Comparison of ENCODE assay signal across 23 cellular contexts in genomic region chr2:19426941-19427340, GRCh38.
A peak's percentile ranks its signal among the peaks of the same experiment; 100 is the strongest.
DNase-seq lines count a peak whose midpoint lies in the region; FAIRE-seq and TF ChIP-seq lines count a peak whose summit lies in the region.
"Had no signal": no experiment of that assay in that cellular context is flagged by ENCODE, and none has a peak within 500 bp of the region (broad histone marks: within the 10 kb centered on the region; RNA-seq: fewer than 3 reads in every experiment).

No MANE protein-coding gene starts in this region.

- intact Hi-C loops in activated naive CD4-positive, alpha-beta T cell treated with anti-CD3 and anti-CD28 coated beads for 36 hours (cut with micrococcal nuclease), result no loop called here

- H3K18ac ChIP-seq in H1 (ENCODE audit: extremely low read depth, low read length), result no peak overlapping the region; the same call in 1 of the 2 replicates

- no peak overlapping the region; the same call in 1 of the 2 replicates for H4K8ac ChIP-seq in H1 (ENCODE audit: extremely low read depth, insufficient read depth, low read length)

- H4K20me1 ChIP-seq in H1 (replicated peaks in 1 of 2; ENCODE audit: control insufficient read depth in 1 of 2, insufficient read depth in 2 of 2, low read length in 2 of 2), result no peaks in the 10 kb centered on the region
- H4K20me1 ChIP-seq: BLaER1 had no signal

- H3K27me3 ChIP-seq in H1 (replicated peaks in 1 of 4; ENCODE audit: control insufficient read depth in 3 of 4, extremely low read depth in 1 of 4, insufficient read depth in 3 of 4, low read length in 3 of 4), result no peaks in the 10 kb centered on the region
- H3K27me3 ChIP-seq: BLaER1 had no signal

- no peaks in the 10 kb centered on the region for H3K79me1 ChIP-seq in H1 (ENCODE audit: low read depth, low read length)

- H4K91ac ChIP-seq in H1 (replicated peaks; ENCODE audit: insufficient read length, low read length), result no peak overlapping the region

- no peak for TF ChIP-seq EP300 in H1 (IDR thresholded peaks at IDR 0.05; ENCODE audit: borderline replicate concordance in 1 of 2, low read depth in 2 of 2, low read length in 2 of 2)

- H3K27ac Mint-ChIP-seq in activated naive CD4-positive, alpha-beta T cell treated with anti-CD3 and anti-CD28 coated beads for 36 hours, result no peak overlapping the region
- H3K27ac Mint-ChIP-seq: B cell; CD4-positive, CD25-positive, alpha-beta regulatory T cell; CD8-positive, alpha-beta T cell had no signal

- H3K23me2 ChIP-seq in H1 (ENCODE audit: low read depth, low read length), result no peaks in the 10 kb centered on the region

- no peak for TF ChIP-seq RAD21 in H1 (IDR thresholded peaks at IDR 0.05 in 1 of 2, conservative IDR thresholded peaks at IDR 0.05 in 1 of 2; ENCODE audit: low read depth in 2 of 2, low read length in 2 of 2)

- no peak for TF ChIP-seq POLR2A in H1 (IDR thresholded peaks at IDR 0.05; ENCODE audit: control extremely low read depth in 1 of 2, low read depth in 2 of 2, low read length in 2 of 2)

- H3K4me2 ChIP-seq in H1 (ENCODE audit: insufficient read depth in 1 of 2, low read depth in 2 of 2, low read length in 2 of 2), result no peak overlapping the region
- H3K4me2 ChIP-seq: BLaER1 had no signal

- CTCF ChIA-PET in H1 (lab: Charles Lee; ENCODE audit: partially characterized antibody), result interaction anchor here (0.6 kb wide), 1 partner anchor 30 kb away, joined by 3 read pairs; no protein-coding TSS in a partner anchor
- CTCF ChIA-PET in activated naive CD4-positive, alpha-beta T cell treated with anti-CD3 and anti-CD28 coated beads for 36 hours (lab: Charles Lee), result no interaction called here

- peaks cover 0 to 15% (median 5%) of the 10 kb centered on the region in 4 experiments; a peak in 3 of 7 replicates for H3K4me1 ChIP-seq in H1 (replicated peaks in 1 of 4; ENCODE audit: control insufficient read depth in 3 of 4, insufficient read depth in 4 of 4, low read length in 3 of 4)
- H3K4me1 ChIP-seq: BLaER1, Caco-2 had no signal

- FAIRE-seq in H1 (lab: Jason Lieb, UNC), result no peak
- FAIRE-seq: A204.1, GM12892, GM19239 had no signal

- no peaks in the 10 kb centered on the region for H3K4me1 Mint-ChIP-seq in activated naive CD4-positive, alpha-beta T cell treated with anti-CD3 and anti-CD28 coated beads for 36 hours (ENCODE audit: low read depth)
- H3K4me1 Mint-ChIP-seq: B cell; CD4-positive, CD25-positive, alpha-beta regulatory T cell had no signal

- no peak overlapping the region for H3K4ac ChIP-seq in H1 (replicated peaks; ENCODE audit: insufficient read length, low read depth, low read length)

- no peak overlapping the region for H3K14ac ChIP-seq in H1 (ENCODE audit: insufficient read length)

- no peak for TF ChIP-seq CTCF in H1 (IDR thresholded peaks at IDR 0.05; ENCODE audit: control extremely low read depth in 1 of 3, insufficient read depth in 1 of 3, low read depth in 1 of 3, low read length in 3 of 3)
- TF ChIP-seq CTCF in fibroblast of villous mesenchyme (IDR thresholded peaks at IDR 0.05; ENCODE audit: insufficient read depth, low read depth, low read length), result no peak

- no peak overlapping the region for H2BK5ac ChIP-seq in H1 (ENCODE audit: low read depth, low read length)

- H3K4me3 ChIP-seq in H1 (ENCODE audit: extremely low read depth in 1 of 4, insufficient read depth in 2 of 4, low read depth in 3 of 4, low read length in 4 of 4), result no peak overlapping the region
- H3K4me3 ChIP-seq in fibroblast of villous mesenchyme (ENCODE audit: low read depth, low read length), result no peak overlapping the region
- H3K4me3 ChIP-seq in skeletal muscle cell (ENCODE audit: low read depth, low read length), result no peak overlapping the region
- H3K4me3 ChIP-seq: BLaER1 had no signal

- H2AFZ ChIP-seq in H1 (ENCODE audit: low read length), result 0 out of 2 replicates have a peak overlapping the region, but pooled peaks have one; percentile 25

- no peaks in the 10 kb centered on the region for H3K9me3 Mint-ChIP-seq in activated naive CD4-positive, alpha-beta T cell treated with anti-CD3 and anti-CD28 coated beads for 36 hours
- H3K9me3 Mint-ChIP-seq: CD8-positive, alpha-beta T cell had no signal

- no peaks in the 10 kb centered on the region for H3K36me3 Mint-ChIP-seq in activated naive CD4-positive, alpha-beta T cell treated with anti-CD3 and anti-CD28 coated beads for 36 hours (ENCODE audit: low read depth)
- H3K36me3 Mint-ChIP-seq: CD4-positive, CD25-positive, alpha-beta regulatory T cell; CD8-positive, alpha-beta T cell had no signal

- no peak overlapping the region for H2BK120ac ChIP-seq in H1 (replicated peaks; ENCODE audit: low read depth, low read length)

- H3K56ac ChIP-seq in H1 (replicated peaks; ENCODE audit: insufficient read length, low read depth, low read length), result no peak overlapping the region

- H3K36me3 ChIP-seq in H1 (ENCODE audit: control insufficient read depth in 2 of 4, insufficient read depth in 4 of 4, low read length in 3 of 4), result no peaks in the 10 kb centered on the region
- H3K36me3 ChIP-seq: BLaER1 had no signal

- no peak overlapping the region for H3K23ac ChIP-seq in H1 (ENCODE audit: insufficient read length)

- no peak overlapping the region for H2BK12ac ChIP-seq in H1 (ENCODE audit: low read depth, low read length)

- WGBS in H1 (ENCODE audit: extremely low coverage in 1 of 2, insufficient coverage in 1 of 2, insufficient read length in 1 of 2, insufficient replicate concordance in 2 of 2, low coverage in 1 of 2, low lambda C conversion rate in 2 of 2, missing lambda C conversion rate in 1 of 2), 2 experiments, result 92% methylated on average over 6 of the region's 6 CpGs; no CpG with 5 or more reads in 1 of the 2 experiments

- H3K27me3 Mint-ChIP-seq in activated naive CD4-positive, alpha-beta T cell treated with anti-CD3 and anti-CD28 coated beads for 36 hours (ENCODE audit: low read depth), result peaks cover 24% of the 10 kb centered on the region
- H3K27me3 Mint-ChIP-seq: CD4-positive, CD25-positive, alpha-beta regulatory T cell had no signal

- H3K9ac ChIP-seq in H1 (replicated peaks in 1 of 4; ENCODE audit: extremely low read depth in 1 of 4, low read depth in 3 of 4, low read length in 3 of 4), result no peak overlapping the region
- H3K9ac ChIP-seq: BLaER1 had no signal

- no peak overlapping the region for H4K5ac ChIP-seq in H1 (ENCODE audit: insufficient read length, low read depth, low read length)

- H2AK5ac ChIP-seq in H1 (ENCODE audit: low read depth, low read length), result no peak overlapping the region

- no peak overlapping the region for H2BK20ac ChIP-seq in H1 (ENCODE audit: low read length)

- H3K27ac ChIP-seq in H1 (ENCODE audit: low read depth, low read length), result no peak overlapping the region
- H3K27ac ChIP-seq: 22Rv1, BLaER1, C4-2B had no signal

- POLR2A ChIA-PET in H1 (lab: Charles Lee; ENCODE audit: partially characterized antibody), result no interaction called here

- H3K9me3 ChIP-seq in H1 (ENCODE audit: insufficient read depth in 2 of 2, low read depth in 1 of 2, low read length in 1 of 2), result no peaks in the 10 kb centered on the region
- H3K9me3 ChIP-seq: BLaER1, Caco-2 had no signal

- H2BK15ac ChIP-seq in H1 (ENCODE audit: low read length), result no peak overlapping the region

- no peak overlapping the region for H3K4me3 Mint-ChIP-seq in activated naive CD4-positive, alpha-beta T cell treated with anti-CD3 and anti-CD28 coated beads for 36 hours
- H3K4me3 Mint-ChIP-seq: B cell; CD4-positive, CD25-positive, alpha-beta regulatory T cell; CD8-positive, alpha-beta T cell had no signal

- no peaks in the 10 kb centered on the region for H3K79me2 ChIP-seq in H1 (ENCODE audit: control insufficient read depth in 1 of 2, insufficient read depth in 2 of 2, low read length in 2 of 2)

- DNase-seq in DMS53 (lab: John Stamatoyannopoulos, UW) (peak; percentile 21), DMS53 treated with DMSO at 0.1 percent for 48 hours (lab: John Stamatoyannopoulos, UW; ENCODE audit: unreplicated experiment) (no peak), H1 (ENCODE audit: low read depth in 1 of 2, low spot score in 2 of 2) (no peak), fibroblast of villous mesenchyme (ENCODE audit: low read depth) (peak; percentile 45), skeletal muscle cell (ENCODE audit: low read depth) (peak; percentile 14), medulla oblongata (ENCODE audit: extremely low spot score) (no peak), occipital lobe (lab: John Stamatoyannopoulos, UW) (no peak)
- DNase-seq in activated naive CD4-positive, alpha-beta T cell treated with anti-CD3 and anti-CD28 coated beads for 36 hours, result no peak
- DNase-seq: Caco-2; CD4-positive, CD25-positive, alpha-beta regulatory T cell; CD8-positive, alpha-beta T cell; DMS153; DMS79 treated with DMSO at 0.1 percent for 48 hours; GOT3; H7; HCEC 1CT had no signal

TF ChIP-seq in H1, 55 proteins besides CTCF, POLR2A, EP300 and RAD21 (continues in another document):
- TF ChIP-seq TEAD4 (IDR thresholded peaks at IDR 0.05; ENCODE audit: low read depth, low read length), result no peak
- no peak for TF ChIP-seq JUND (IDR thresholded peaks at IDR 0.05; ENCODE audit: low read length)

Comparison
In these comparisons a context has a peak if more than half of its experiments do, and no peak if none do; other contexts are left out.
1. DNase-seq: peak in DMS53 (single experiment), fibroblast of villous mesenchyme (single experiment) and skeletal muscle cell (single experiment); none in DMS53 treated with DMSO at 0.1 percent for 48 hours (single experiment), H1 (0 of 2), medulla oblongata (single experiment), occipital lobe (single experiment) and activated naive CD4-positive, alpha-beta T cell treated with anti-CD3 and anti-CD28 coated beads for 36 hours (single experiment).